8 cellular contexts compared by ENCODE assay signal in the genomic region with DNA sequence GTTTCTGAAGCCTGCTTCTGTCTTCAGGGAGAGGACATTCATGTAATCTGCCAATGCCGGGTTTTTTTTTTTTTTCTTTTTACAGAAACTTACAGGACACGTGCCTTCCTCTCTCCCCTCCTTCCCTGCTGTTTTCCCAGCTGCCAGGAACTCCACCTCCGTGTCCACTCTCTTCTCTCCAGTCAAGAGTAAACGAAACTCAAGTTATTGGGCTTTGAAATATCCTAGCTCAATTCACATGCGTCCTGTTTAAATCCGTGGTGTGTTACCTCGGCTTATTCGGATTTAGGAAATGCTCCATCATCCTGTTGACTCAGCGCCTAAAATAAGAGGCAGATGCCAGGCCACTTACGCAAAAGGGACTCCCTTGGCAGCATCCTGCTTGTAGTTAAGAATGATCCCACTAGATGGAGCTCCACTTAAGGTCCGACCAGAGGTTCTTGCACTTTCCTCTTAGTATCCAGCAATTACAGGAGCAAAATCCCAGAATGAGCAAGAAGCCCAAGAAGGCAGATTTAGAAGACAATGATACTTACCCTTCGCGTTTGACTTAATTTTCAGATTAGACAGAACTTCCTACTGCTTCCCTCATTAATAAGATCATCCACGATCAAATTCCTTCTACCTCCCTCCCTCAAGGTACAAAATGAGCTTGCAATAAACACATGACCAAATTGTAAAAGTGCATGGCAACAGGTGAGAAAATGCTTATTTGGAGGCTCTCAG.
DNase-seq lines count a peak whose midpoint lies in the region; ATAC-seq and TF ChIP-seq lines count a peak whose summit lies in the region.

No MANE protein-coding gene starts in this region.

- no peaks in the 10 kb centered on the region for H3K9me2 ChIP-seq in OCI-LY7 (ENCODE audit: insufficient read depth, low read length)

- no peaks in the 10 kb centered on the region for H4K20me1 ChIP-seq in OCI-LY7 (ENCODE audit: insufficient read depth, low read length)

- no TSS peak for BruUV-seq in OCI-LY7 (replicated peaks; lab: Mats Ljungman, UMichigan)

- H2AFZ ChIP-seq in ACC112 (ENCODE audit: low read length, unreplicated experiment) (peak overlapping the region; percentile 81), OCI-LY7 (ENCODE audit: low read length) (no peak overlapping the region)

- H3K9me3 ChIP-seq in OCI-LY7 (ENCODE audit: low read length) = no peaks in the 10 kb centered on the region

- peak; percentile 45 for ATAC-seq in GM18868 (IDR thresholded peaks at IDR 0.05; ENCODE audit: unreplicated experiment)

- H3K27ac ChIP-seq in ACC112 (ENCODE audit: low read depth, low read length) = peak overlapping the region; percentile 62
- H3K27ac ChIP-seq in OCI-LY7 (ENCODE audit: low read depth, low read length, poor library complexity, severe bottlenecking) = no peak overlapping the region

- no peak for TF ChIP-seq POLR2A in erythroblast (IDR thresholded peaks at IDR 0.05; ENCODE audit: low read length)

- peak overlapping the region; percentile 70 for H3K4me3 ChIP-seq in ACC112 (ENCODE audit: low read depth, low read length)
- no peak overlapping the region for H3K4me3 ChIP-seq in OCI-LY7 (ENCODE audit: low read depth, low read length, poor library complexity, severe bottlenecking)

- in situ Hi-C loops in KBM-7 (cut with MboI; ENCODE audit: low pct_unique_long_range_greater_than_20kb, low sequenced_read_pairs) = no loop called here

- no peak overlapping the region for H3K4me2 ChIP-seq in OCI-LY7 (ENCODE audit: low read length)

- POLR2A ChIA-PET in OCI-LY7 (lab: Charles Lee) = interaction anchor here (0.6 kb wide), 1 partner anchor 21 kb away, joined by 4 read pairs; no protein-coding TSS in a partner anchor

- H3K79me2 ChIP-seq in ACC112 (ENCODE audit: control insufficient read depth, insufficient read depth, low read length, unreplicated experiment) (no peaks in the 10 kb centered on the region), OCI-LY7 (ENCODE audit: insufficient read depth, low read depth, low read length) (no peaks in the 10 kb centered on the region)

- DNase-seq in KBM-7 (peak; percentile 92), OCI-LY7 (ENCODE audit: low spot score) (peak; percentile 58), activated T-cell treated with anti-CD3 and anti-CD28 coated beads for 48 hours (ENCODE audit: low read depth) (peak; percentile 34), erythroblast (lab: John Stamatoyannopoulos, UW) (peak; percentile 92 to 97), midbrain (lab: John Stamatoyannopoulos, UW) (peak; percentile 93)
- peak; percentile 8 for DNase-seq in stimulated activated naive CD4-positive, alpha-beta T cell treated with Interleukin-2 at 50 U/mL for 16 hours (lab: John Stamatoyannopoulos, UW)

- intact Hi-C loops in OCI-LY7 (cut with micrococcal nuclease; ENCODE audit: unreplicated experiment) = loop anchor here (2.0 to 5.0 kb wide), 2 partner anchors 97 to 159 kb away; a partner anchor contains a TSS

- peak; percentile 77 for TF ChIP-seq CTCF in OCI-LY7 (conservative IDR thresholded peaks at IDR 0.05; ENCODE audit: low read length)

- H3K4me1 ChIP-seq in ACC112 (ENCODE audit: control insufficient read depth, insufficient read depth, low read length, unreplicated experiment) (peaks cover 6% of the 10 kb centered on the region), OCI-LY7 (ENCODE audit: insufficient read depth, low read length, poor library complexity, severe bottlenecking) (no peaks in the 10 kb centered on the region)

- H3K27me3 ChIP-seq in ACC112 (ENCODE audit: insufficient read depth, low read length) = no peaks in the 10 kb centered on the region

- CTCF ChIA-PET in OCI-LY7 (lab: Charles Lee; ENCODE audit: unreplicated experiment) = no interaction called here

- H3K36me3 ChIP-seq in ACC112 (ENCODE audit: insufficient read depth, low read length) (no peaks in the 10 kb centered on the region), OCI-LY7 (ENCODE audit: insufficient read depth, low read length) (no peaks in the 10 kb centered on the region)

Comparison
In these comparisons a context has a peak if more than half of its experiments do, and no peak if none do; other contexts are left out.
1. DNase-seq: peak in every context shown above with its lines; median percentile 94 in erythroblast; 93 in midbrain; 92 in KBM-7; 58 in OCI-LY7; 34 in activated T-cell treated with anti-CD3 and anti-CD28 coated beads for 48 hours; 8 in stimulated activated naive CD4-positive, alpha-beta T cell treated with Interleukin-2 at 50 U/mL for 16 hours.